ENCODE assay signal across 11 cellular contexts in the genomic region with DNA sequence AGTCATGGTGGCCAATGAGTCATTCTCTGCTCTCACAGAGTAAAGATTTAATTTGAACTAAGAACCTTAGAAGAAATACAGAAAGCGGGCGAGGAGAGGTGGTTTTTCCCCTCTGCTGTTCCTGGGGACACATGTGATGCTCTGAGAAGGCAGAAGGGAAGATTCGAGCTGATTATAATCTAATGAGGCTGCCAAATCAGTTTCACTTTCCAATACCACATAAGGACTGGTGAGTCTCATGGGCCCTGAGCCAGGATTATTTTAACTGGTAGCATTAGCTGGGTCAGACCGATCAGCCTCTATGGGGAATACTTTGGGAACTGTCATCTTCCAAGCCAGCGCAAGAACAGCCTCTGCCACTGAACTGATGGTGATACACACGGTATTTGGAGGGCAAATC.
DNase-seq lines count a peak whose midpoint lies in the region; ATAC-seq and TF ChIP-seq lines count a peak whose summit lies in the region.
"Had no signal": no experiment of that assay in that cellular context is flagged by ENCODE, and none has a peak within 500 bp of the region (broad histone marks: within the 10 kb centered on the region; RNA-seq: fewer than 3 reads in every experiment).

No MANE protein-coding gene starts in this region.

- H3K4me2 ChIP-seq in PC-3 (ENCODE audit: low read length), result no peak overlapping the region

- intact Hi-C loops in PC-3 (cut with micrococcal nuclease), result no loop called here
- intact Hi-C loops in naive thymus-derived CD4-positive, alpha-beta T cell (cut with micrococcal nuclease), result loop anchor here in 1 of 2 donors (10.0 kb wide), 1 partner anchor 392 kb away; no protein-coding TSS in a partner anchor

- H3K27ac Mint-ChIP-seq in naive thymus-derived CD4-positive, alpha-beta T cell, result peak overlapping the region in 2 of 9 donors; percentile 8 to 68
- H3K27ac Mint-ChIP-seq: brain had no signal

- no peak overlapping the region for H2AFZ ChIP-seq in PC-3 (ENCODE audit: low read length)

- ATAC-seq in GM21717 (IDR thresholded peaks at IDR 0.05; ENCODE audit: unreplicated experiment), result peak; percentile 32
- ATAC-seq in PC-3, result no peak
- ATAC-seq in naive thymus-derived CD4-positive, alpha-beta T cell, result no peak

- CTCF ChIA-PET in PC-3 (lab: Charles Lee), result no interaction called here
- CTCF ChIA-PET in naive thymus-derived CD4-positive, alpha-beta T cell (lab: Charles Lee), result no interaction called here

- H3K27ac ChIP-seq in PC-3 (ENCODE audit: low read length), result no peak overlapping the region
- H3K27ac ChIP-seq in naive thymus-derived CD4-positive, alpha-beta T cell (ENCODE audit: low read depth, low read length), result no peak overlapping the region

- H3K36me3 ChIP-seq in PC-3 (ENCODE audit: low read depth, low read length), result no peaks in the 10 kb centered on the region
- no peaks in the 10 kb centered on the region for H3K36me3 ChIP-seq in naive thymus-derived CD4-positive, alpha-beta T cell (ENCODE audit: control insufficient read depth in 2 of 3, insufficient read depth in 3 of 3, low read length in 3 of 3)

- peaks cover 20 to 35% (median 25%) of the 10 kb centered on the region in 7 donors for H3K4me1 Mint-ChIP-seq in naive thymus-derived CD4-positive, alpha-beta T cell
- H3K4me1 Mint-ChIP-seq: brain had no signal

- H3K9me3 Mint-ChIP-seq in naive thymus-derived CD4-positive, alpha-beta T cell, result no peaks in the 10 kb centered on the region
- H3K9me3 Mint-ChIP-seq: brain had no signal

- no peaks in the 10 kb centered on the region for H4K20me1 ChIP-seq in PC-3 (ENCODE audit: low read length)

- H3K27me3 ChIP-seq in PC-3 (ENCODE audit: low read length), result peaks cover 15% of the 10 kb centered on the region
- no peaks in the 10 kb centered on the region for H3K27me3 ChIP-seq in naive thymus-derived CD4-positive, alpha-beta T cell (ENCODE audit: control insufficient read depth in 2 of 2, insufficient read depth in 2 of 2, low read length in 2 of 2)

- no peaks in the 10 kb centered on the region for H3K4me1 ChIP-seq in PC-3 (ENCODE audit: insufficient read depth, low read length)
- H3K4me1 ChIP-seq in naive thymus-derived CD4-positive, alpha-beta T cell (ENCODE audit: control insufficient read depth in 2 of 2, insufficient read depth in 2 of 2, low read length in 2 of 2), result peaks cover 0 to 2% of the 10 kb centered on the region in 2 donors

- POLR2A ChIA-PET in PC-3 (lab: Charles Lee; ENCODE audit: unreplicated experiment), result interaction anchor here (0.6 kb wide), 2 partner anchors 115 to 272 kb away, joined by 3 to 6 read pairs; no protein-coding TSS in a partner anchor
- POLR2A ChIA-PET in naive thymus-derived CD4-positive, alpha-beta T cell (lab: Charles Lee), result interaction anchor here (1.5 kb wide), 1 partner anchor 14 kb away, joined by 4 read pairs; no protein-coding TSS in a partner anchor

- H3K9me3 ChIP-seq in PC-3 (ENCODE audit: low read length), result no peaks in the 10 kb centered on the region
- no peaks in the 10 kb centered on the region for H3K9me3 ChIP-seq in naive thymus-derived CD4-positive, alpha-beta T cell (ENCODE audit: control insufficient read depth in 2 of 3, low read length in 3 of 3)

- no peaks in the 10 kb centered on the region for H3F3A ChIP-seq in PC-3 (ENCODE audit: low read length, unreplicated experiment)

- no peak overlapping the region for H3K9ac ChIP-seq in PC-3 (ENCODE audit: low read length)

- H3K4me3 ChIP-seq in PC-3 (ENCODE audit: low read length), result no peak overlapping the region
- no peak overlapping the region for H3K4me3 ChIP-seq in naive thymus-derived CD4-positive, alpha-beta T cell (ENCODE audit: low read length)

- peak; percentile 13 for DNase-seq in NCI-H82 (lab: John Stamatoyannopoulos, UW)
- no peak for DNase-seq in NCI-H82 treated with DMSO at 0.1 percent for 48 hours (lab: John Stamatoyannopoulos, UW; ENCODE audit: unreplicated experiment)
- peak; percentile 20 for DNase-seq in PC-3
- DNase-seq in naive thymus-derived CD4-positive, alpha-beta T cell, result no peak
- no peak for DNase-seq in NCI-H1092 (lab: John Stamatoyannopoulos, UW)
- no peak for DNase-seq in GM19238 (ENCODE audit: insufficient read length, low spot score)
- DNase-seq in ecto neural progenitor cell (ENCODE audit: low spot score), result no peak
- DNase-seq: 8988T, NCI-H774 had no signal

- peaks cover 0 to 3% (median 0%) of the 10 kb centered on the region in 5 donors for H3K27me3 Mint-ChIP-seq in naive thymus-derived CD4-positive, alpha-beta T cell

- H3K9me2 ChIP-seq in PC-3 (replicated peaks; ENCODE audit: low read length), result no peaks in the 10 kb centered on the region

- peak overlapping the region in 7 of 10 donors; percentile 8 to 74 (median 35) for H3K4me3 Mint-ChIP-seq in naive thymus-derived CD4-positive, alpha-beta T cell
- H3K4me3 Mint-ChIP-seq: brain had no signal

- no peaks in the 10 kb centered on the region for H3K36me3 Mint-ChIP-seq in naive thymus-derived CD4-positive, alpha-beta T cell
- H3K36me3 Mint-ChIP-seq: brain had no signal

- BruUV-seq in PC-3 (replicated peaks; lab: Mats Ljungman, UMichigan), result no TSS peak

- no peaks in the 10 kb centered on the region for H3K79me2 ChIP-seq in PC-3 (ENCODE audit: low read length)

- no peak for TF ChIP-seq CTCF in PC-3 (conservative IDR thresholded peaks at IDR 0.05; ENCODE audit: low read depth, low read length)

Comparison
In these comparisons a context has a peak if more than half of its experiments do, and no peak if none do; other contexts are left out.
1. DNase-seq: peak in NCI-H82 (single experiment) and PC-3 (single experiment); none in NCI-H82 treated with DMSO at 0.1 percent for 48 hours (single experiment), naive thymus-derived CD4-positive, alpha-beta T cell (0 of 9), NCI-H1092 (single experiment), GM19238 (single experiment) and ecto neural progenitor cell (single experiment).